Comparison of ENCODE assay signal across 18 cellular contexts in the genomic region with DNA sequence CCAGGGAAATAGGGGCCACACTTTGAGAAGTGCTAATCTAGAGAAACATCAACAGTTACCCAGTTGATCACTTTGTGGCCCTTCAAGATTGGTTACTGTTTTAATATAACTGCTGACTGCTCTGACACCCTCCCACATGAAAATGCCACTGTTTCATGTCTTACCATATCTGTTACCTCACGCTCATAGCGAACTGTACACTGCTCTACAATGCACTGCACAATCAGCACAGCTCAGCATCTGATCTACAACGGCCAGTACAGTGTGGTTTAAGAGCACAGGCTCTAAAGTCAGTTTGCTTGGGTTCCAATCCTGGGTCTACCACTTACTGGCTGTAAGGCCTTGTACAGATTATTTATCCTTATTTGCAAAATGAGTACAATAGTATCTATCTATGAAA. TPM values are rescaled to one million over a fixed set of nuclear protein-coding genes. Genes with fewer than 3 reads are reported as not detected.
DNase-seq lines count a peak whose midpoint lies in the region; ATAC-seq and TF ChIP-seq lines count a peak whose summit lies in the region.
"Had no signal": no experiment of that assay in that cellular context is flagged by ENCODE, and none has a peak within 500 bp of the region (broad histone marks: within the 10 kb centered on the region; RNA-seq: fewer than 3 reads in every experiment).

No MANE protein-coding gene starts in this region.

- H3K27me3 ChIP-seq in right atrium auricular region = no peaks in the 10 kb centered on the region
- H3K27me3 ChIP-seq in Karpas-422 (ENCODE audit: low read length) = no peaks in the 10 kb centered on the region
- H3K27me3 ChIP-seq: BLaER1 treated with 17β-estradiol and CSF1 and Interleukin-3, amounts not matched to agents 10 nM and 100 nM had no signal

- no peak overlapping the region for H3K4me3 ChIP-seq in right atrium auricular region
- no peak overlapping the region for H3K4me3 ChIP-seq in Karpas-422 (ENCODE audit: low read length)
- H3K4me3 ChIP-seq: BLaER1 treated with 17β-estradiol and CSF1 and Interleukin-3, amounts not matched to agents 10 nM and 100 nM; HAP-1 had no signal

- no peaks in the 10 kb centered on the region for H3K36me3 ChIP-seq in right atrium auricular region
- H3K36me3 ChIP-seq in Karpas-422 (ENCODE audit: insufficient read depth, low read length) = no peaks in the 10 kb centered on the region
- H3K36me3 ChIP-seq: HAP-1 had no signal

- CTCF ChIA-PET in activated CD4-positive, alpha-beta T cell treated with anti-CD3 and anti-CD28 coated beads for 36 hours (lab: Charles Lee) = interaction anchor here (1.3 kb wide), 1 partner anchor 53 kb away, joined by 4 read pairs; no protein-coding TSS in a partner anchor

- no peak overlapping the region for H3K4me3 Mint-ChIP-seq in activated CD4-positive, alpha-beta T cell treated with anti-CD3 and anti-CD28 coated beads for 36 hours
- H3K4me3 Mint-ChIP-seq in activated CD4-positive, alpha-beta T cell treated with anti-CD3 and anti-CD28 coated beads, Interleukin-2, amount 10 ng/mL, durations not matched to agents 24 days and 14 days = no peak overlapping the region
- H3K4me3 Mint-ChIP-seq in activated T-helper 17 cell treated with anti-CD3 and anti-CD28 coated beads, Interleukin-2, amount 50 U/mL, for 72 hours = no peak overlapping the region
- H3K4me3 Mint-ChIP-seq: CD8-positive, alpha-beta memory T cell; IgD-negative memory B cell had no signal

- H3K4me1 ChIP-seq in right atrium auricular region = peaks cover 0 to 13% of the 10 kb centered on the region in 2 donors
- peaks cover 24% of the 10 kb centered on the region for H3K4me1 ChIP-seq in Karpas-422 (ENCODE audit: low read length)
- H3K4me1 ChIP-seq: HAP-1 had no signal

- no peak overlapping the region for H2AFZ ChIP-seq in Karpas-422 (ENCODE audit: low read length)

- TF ChIP-seq CTCF in right atrium auricular region (IDR thresholded peaks at IDR 0.05) = no peak

- ATAC-seq in activated CD4-positive, alpha-beta T cell treated with anti-CD3 and anti-CD28 coated beads for 36 hours = peak; percentile 93
- ATAC-seq in Right ventricle myocardium superior (ENCODE audit: poor library complexity) = peak; percentile 48
- ATAC-seq in activated T-helper 17 cell treated with anti-CD3 and anti-CD28 coated beads, Interleukin-2, amount 50 U/mL, for 72 hours (replicated peaks) = peak; percentile 83
- peak; percentile 82 for ATAC-seq in stimulated activated naive CD8-positive, alpha-beta T cell treated with anti-CD3 and anti-CD28 coated beads, Interleukin-15, Interleukin-2, amounts not matched to agents 100 U/mL and 50 U/mL, for 24 hours

- H3K27ac ChIP-seq in right atrium auricular region (no peak overlapping the region), Karpas-422 (ENCODE audit: low read length) (no peak overlapping the region)
- H3K27ac ChIP-seq: BLaER1 treated with 17β-estradiol and CSF1 and Interleukin-3, amounts not matched to agents 10 nM and 100 nM had no signal

- intact Hi-C loops in activated CD4-positive, alpha-beta T cell treated with anti-CD3 and anti-CD28 coated beads for 36 hours (cut with DNase I, micrococcal nuclease) = no loop called here
- intact Hi-C loops in activated CD4-positive, alpha-beta T cell treated with anti-CD3 and anti-CD28 coated beads, Interleukin-2, amount 10 ng/mL, durations not matched to agents 24 days and 14 days (cut with micrococcal nuclease) = no loop called here
- intact Hi-C loops in Right ventricle myocardium superior (cut with DNase I) = no loop called here

- POLR2A ChIA-PET in activated CD4-positive, alpha-beta T cell treated with anti-CD3 and anti-CD28 coated beads for 36 hours (lab: Charles Lee) = no interaction called here

- H3K4me1 Mint-ChIP-seq in activated CD4-positive, alpha-beta T cell treated with anti-CD3 and anti-CD28 coated beads for 36 hours = peaks cover 33% of the 10 kb centered on the region
- peaks cover 6% of the 10 kb centered on the region for H3K4me1 Mint-ChIP-seq in activated CD4-positive, alpha-beta T cell treated with anti-CD3 and anti-CD28 coated beads, Interleukin-2, amount 10 ng/mL, durations not matched to agents 24 days and 14 days
- H3K4me1 Mint-ChIP-seq in activated T-helper 17 cell treated with anti-CD3 and anti-CD28 coated beads, Interleukin-2, amount 50 U/mL, for 72 hours = peaks cover 6% of the 10 kb centered on the region

- no peak overlapping the region for H3K27ac Mint-ChIP-seq in activated CD4-positive, alpha-beta T cell treated with anti-CD3 and anti-CD28 coated beads for 36 hours
- no peak overlapping the region for H3K27ac Mint-ChIP-seq in activated CD4-positive, alpha-beta T cell treated with anti-CD3 and anti-CD28 coated beads, Interleukin-2, amount 10 ng/mL, durations not matched to agents 24 days and 14 days
- no peak overlapping the region for H3K27ac Mint-ChIP-seq in activated T-helper 17 cell treated with anti-CD3 and anti-CD28 coated beads, Interleukin-2, amount 50 U/mL, for 72 hours
- H3K27ac Mint-ChIP-seq: IgD-negative memory B cell had no signal

- DNase-seq in activated CD4-positive, alpha-beta T cell treated with anti-CD3 and anti-CD28 coated beads for 36 hours = no peak
- no peak for DNase-seq in activated CD4-positive, alpha-beta T cell treated with anti-CD3 and anti-CD28 coated beads, Interleukin-2, amount 10 ng/mL, durations not matched to agents 24 days and 14 days
- no peak for DNase-seq in Right ventricle myocardium superior
- DNase-seq in right atrium auricular region (ENCODE audit: low spot score) = no peak
- no peak for DNase-seq in stimulated activated naive CD8-positive, alpha-beta T cell treated with anti-CD3 and anti-CD28 coated beads, Interleukin-15, Interleukin-2, amounts not matched to agents 100 U/mL and 50 U/mL, for 24 hours
- no peak for DNase-seq in Karpas-422
- no peak for DNase-seq in Ammon's horn (ENCODE audit: low spot score)
- DNase-seq: CD8-positive, alpha-beta memory T cell; DMS79; NCI-H1417 treated with DMSO at 0.1 percent for 48 hours; NCI-H2029; NCI-H2171; NCI-H446; NK-92 treated with Interleukin-12 subunit alpha and Interleukin-12 subunit beta, amount 100 ng/mL, for 24 hours had no signal

- no peaks in the 10 kb centered on the region for H3K9me3 Mint-ChIP-seq in activated CD4-positive, alpha-beta T cell treated with anti-CD3 and anti-CD28 coated beads for 36 hours (ENCODE audit: low read depth)
- H3K9me3 Mint-ChIP-seq in activated CD4-positive, alpha-beta T cell treated with anti-CD3 and anti-CD28 coated beads, Interleukin-2, amount 10 ng/mL, durations not matched to agents 24 days and 14 days = no peaks in the 10 kb centered on the region
- H3K9me3 Mint-ChIP-seq in activated T-helper 17 cell treated with anti-CD3 and anti-CD28 coated beads, Interleukin-2, amount 50 U/mL, for 72 hours = no peaks in the 10 kb centered on the region
- H3K9me3 Mint-ChIP-seq: CD8-positive, alpha-beta memory T cell; IgD-negative memory B cell had no signal

- peaks cover 65% of the 10 kb centered on the region for H4K20me1 ChIP-seq in Karpas-422 (ENCODE audit: insufficient read depth, low read depth, low read length)

- no peak overlapping the region for H3K9ac ChIP-seq in Karpas-422 (ENCODE audit: low read length)
- H3K9ac ChIP-seq: BLaER1 treated with 17β-estradiol and CSF1 and Interleukin-3, amounts not matched to agents 10 nM and 100 nM had no signal

- no peak overlapping the region for H3K4me2 ChIP-seq in Karpas-422 (ENCODE audit: low read depth, low read length, poor library complexity, severe bottlenecking)
- H3K4me2 ChIP-seq: BLaER1 treated with 17β-estradiol and CSF1 and Interleukin-3, amounts not matched to agents 10 nM and 100 nM had no signal

- H3K9me3 ChIP-seq in right atrium auricular region = no peaks in the 10 kb centered on the region
- H3K9me3 ChIP-seq in Karpas-422 (ENCODE audit: low read length) = no peaks in the 10 kb centered on the region
- H3K9me3 ChIP-seq: HAP-1 had no signal

- H3K79me2 ChIP-seq in Karpas-422 (ENCODE audit: low read length) = peaks cover 30% of the 10 kb centered on the region

- H3K27me3 Mint-ChIP-seq in activated CD4-positive, alpha-beta T cell treated with anti-CD3 and anti-CD28 coated beads for 36 hours = no peaks in the 10 kb centered on the region
- no peaks in the 10 kb centered on the region for H3K27me3 Mint-ChIP-seq in activated CD4-positive, alpha-beta T cell treated with anti-CD3 and anti-CD28 coated beads, Interleukin-2, amount 10 ng/mL, durations not matched to agents 24 days and 14 days
- H3K27me3 Mint-ChIP-seq in activated T-helper 17 cell treated with anti-CD3 and anti-CD28 coated beads, Interleukin-2, amount 50 U/mL, for 72 hours = no peaks in the 10 kb centered on the region
- H3K27me3 Mint-ChIP-seq: CD8-positive, alpha-beta memory T cell; IgD-negative memory B cell had no signal

- peaks cover 4% of the 10 kb centered on the region for H3K36me3 Mint-ChIP-seq in activated CD4-positive, alpha-beta T cell treated with anti-CD3 and anti-CD28 coated beads for 36 hours (ENCODE audit: low read depth)
- H3K36me3 Mint-ChIP-seq in activated CD4-positive, alpha-beta T cell treated with anti-CD3 and anti-CD28 coated beads, Interleukin-2, amount 10 ng/mL, durations not matched to agents 24 days and 14 days (ENCODE audit: low read depth) = peaks cover 4% of the 10 kb centered on the region
- no peaks in the 10 kb centered on the region for H3K36me3 Mint-ChIP-seq in activated T-helper 17 cell treated with anti-CD3 and anti-CD28 coated beads, Interleukin-2, amount 50 U/mL, for 72 hours (ENCODE audit: low read depth)
- H3K36me3 Mint-ChIP-seq: IgD-negative memory B cell had no signal

- H3K9me2 ChIP-seq in Karpas-422 (replicated peaks; ENCODE audit: insufficient read depth, low read length) = no peaks in the 10 kb centered on the region

RNA-seq across cellular contexts. Expression of a gene that starts 39.1 kb away (rescaled TPM):
- 10 to 100 TPM; 29.5 to 48.2 TPM for total RNA-seq in activated CD4-positive, alpha-beta T cell treated with anti-CD3 and anti-CD28 coated beads for 36 hours
- total RNA-seq in activated CD4-positive, alpha-beta T cell treated with anti-CD3 and anti-CD28 coated beads, Interleukin-2, amount 10 ng/mL, durations not matched to agents 24 days and 14 days = 28.2 and 33.6 TPM in 2 replicates
- total RNA-seq in Right ventricle myocardium superior = 28.3 TPM
- total RNA-seq in right atrium auricular region = 10 to 100 TPM; 13.8 to 16.5 TPM
- total RNA-seq in activated T-helper 17 cell treated with anti-CD3 and anti-CD28 coated beads, Interleukin-2, amount 50 U/mL, for 72 hours = 10 to 100 TPM; 33.7 to 34.5 TPM
- total RNA-seq in Karpas-422 (2014; rRNA removed; shearing (Covaris generic); ENCODE audit: low replicate concordance) = 5.4 and 11.9 TPM in 2 replicates
